ENCODE assay signal across 7 cellular contexts in genomic region chr10:102552533-102552932, GRCh38.
"Had no signal": no experiment of that assay in that cellular context is flagged by ENCODE, and none has a peak within 500 bp of the region (broad histone marks: within the 10 kb centered on the region; RNA-seq: fewer than 3 reads in every experiment).

No MANE protein-coding gene starts in this region.

- ATAC-seq: GM23338, HepG2 had no signal

- FAIRE-seq: H1, H54, HepG2 had no signal

- DNase-seq: H9, HCEC 1CT, KBM-7 had no signal
